Comparison of ENCODE assay signal across 20 cellular contexts in the genomic region with DNA sequence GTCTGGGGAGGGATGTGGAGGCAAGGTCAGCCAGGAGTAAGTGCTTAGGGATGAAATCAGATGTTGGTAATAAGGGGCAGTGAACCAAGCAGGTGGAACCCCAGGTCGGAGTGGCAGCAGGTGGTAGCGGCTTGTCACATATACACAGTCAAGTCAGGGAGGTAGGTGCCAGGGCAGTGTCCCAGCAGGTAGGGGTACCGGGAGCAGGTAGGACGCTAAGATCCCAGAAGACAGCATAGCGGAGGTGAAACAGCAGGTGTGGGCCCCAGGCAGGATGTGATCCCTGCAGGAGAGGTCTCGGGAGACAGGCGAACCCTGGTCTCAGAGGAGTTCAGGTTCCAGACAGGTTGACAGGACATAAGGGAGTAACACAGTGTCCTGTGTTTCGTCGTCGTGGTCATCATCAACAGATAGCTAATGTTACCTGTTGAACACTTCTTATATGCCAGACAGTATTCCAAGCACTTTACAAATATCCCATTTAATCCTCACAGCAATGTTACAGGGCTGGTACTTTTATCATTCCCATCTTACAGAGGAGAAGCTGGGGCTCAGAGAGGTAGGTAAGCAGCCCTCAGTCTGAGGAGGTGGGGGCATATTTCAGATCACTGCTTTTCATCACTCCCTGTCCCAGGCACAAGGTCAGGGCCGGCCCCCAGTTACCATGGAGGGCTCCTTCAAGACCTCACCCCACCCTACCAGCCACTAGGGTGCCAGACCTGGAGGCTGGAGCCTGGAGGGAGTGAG.
"Had no signal": no experiment of that assay in that cellular context is flagged by ENCODE, and none has a peak within 500 bp of the region (broad histone marks: within the 10 kb centered on the region; RNA-seq: fewer than 3 reads in every experiment).

No MANE protein-coding gene starts in this region.

- H3K9me3 ChIP-seq: lower lobe of right lung, tibial nerve, vagina had no signal

- H3K27me3 Mint-ChIP-seq: T-cell had no signal

- H3K4me3 Mint-ChIP-seq: activated naive CD8-positive, alpha-beta T cell treated with anti-CD3 and anti-CD28 coated beads, Interleukin-2, amount 10 ng/mL, durations not matched to agents 7 days and 5 days; activated T-cell treated with anti-CD3 and anti-CD28 coated beads, Interleukin-2, amount 50 U/mL, for 72 hours; natural killer cell; T-cell had no signal

- H3K4me3 ChIP-seq: cardiac muscle cell, lower lobe of right lung, tibial nerve, vagina had no signal

- H3K9me3 Mint-ChIP-seq: activated naive CD8-positive, alpha-beta T cell treated with anti-CD3 and anti-CD28 coated beads, Interleukin-2, amount 10 ng/mL, durations not matched to agents 7 days and 5 days; activated T-cell treated with anti-CD3 and anti-CD28 coated beads, Interleukin-2, amount 50 U/mL, for 72 hours; natural killer cell; T-cell had no signal

- H3K27me3 ChIP-seq: cardiac muscle cell, tibial nerve, vagina had no signal

- H3K4me1 Mint-ChIP-seq: natural killer cell had no signal

- H3K36me3 ChIP-seq: cardiac muscle cell, lower lobe of right lung, tibial nerve, vagina had no signal

- H3K27ac Mint-ChIP-seq: activated naive CD8-positive, alpha-beta T cell treated with anti-CD3 and anti-CD28 coated beads, Interleukin-2, amount 10 ng/mL, durations not matched to agents 7 days and 5 days; activated T-cell treated with anti-CD3 and anti-CD28 coated beads, Interleukin-2, amount 50 U/mL, for 72 hours; natural killer cell had no signal

- ATAC-seq: activated CD4-positive, CD25-positive, alpha-beta regulatory T cell treated with anti-CD3 and anti-CD28 coated beads, Interleukin-2, amount 50 U/mL, for 24 hours; activated T-cell treated with anti-CD3 and anti-CD28 coated beads, Interleukin-2, amount 50 U/mL, for 72 hours; lower lobe of right lung; natural killer cell; SK-N-SH treated with all-trans-retinoic acid at 6 μM for 48 hours; stimulated activated naive CD8-positive, alpha-beta T cell treated with anti-CD3 and anti-CD28 coated beads, Interleukin-15, Interleukin-2, amounts not matched to agents 100 U/mL and 50 U/mL, for 24 hours; T-cell had no signal

- H3K36me3 Mint-ChIP-seq: natural killer cell had no signal

- DNase-seq: activated CD4-positive, alpha-beta T cell treated with anti-CD3 and anti-CD28 coated beads, Interleukin-2, amount 50 U/mL, for 48 hours; activated effector memory CD4-positive, alpha-beta T cell treated with anti-CD3 and anti-CD28 coated beads, Interleukin-2, amount 50 U/mL, for 16 hours; activated naive CD8-positive, alpha-beta T cell treated with anti-CD3 and anti-CD28 coated beads, Interleukin-2, amount 10 ng/mL, durations not matched to agents 7 days and 5 days; activated T-cell treated with anti-CD3 and anti-CD28 coated beads, Interleukin-2, amount 50 U/mL, for 72 hours; amygdala; erythroblast; foreskin melanocyte; hypothalamus; lower lobe of right lung; natural killer cell; stimulated activated CD4-positive, alpha-beta T cell treated with anti-CD3 and anti-CD28 coated beads, Interleukin-12 subunit alpha, Interleukin-12 subunit beta, amount 100 ng/mL, for 4 hours; stimulated activated CD4-positive, alpha-beta T cell treated with anti-CD3 and anti-CD28 coated beads, Interleukin-1b, Interleukin-23, amount 100 ng/mL, for 48 hours; stimulated activated naive CD8-positive, alpha-beta T cell treated with anti-CD3 and anti-CD28 coated beads, Interleukin-15, Interleukin-2, amounts not matched to agents 100 U/mL and 50 U/mL, for 24 hours; T-helper 9 cell had no signal
